In the genomic region with DNA sequence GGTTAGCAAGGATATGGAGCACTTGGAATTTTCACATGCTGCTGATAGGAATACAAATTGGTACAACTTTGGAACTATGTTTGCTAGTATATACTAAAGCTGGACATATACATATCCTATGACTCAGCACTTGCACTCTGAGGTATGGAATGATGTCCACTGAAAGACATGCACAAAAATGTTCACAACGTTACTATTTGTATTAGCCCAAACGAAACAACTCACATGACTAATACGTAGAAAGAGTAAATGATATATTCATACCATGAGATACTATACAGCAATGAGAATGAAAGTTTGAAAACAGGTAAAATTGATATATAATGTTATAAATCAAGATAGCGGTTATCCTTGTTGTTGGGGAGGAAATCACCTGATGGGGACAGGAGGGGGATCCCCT, we compare ENCODE assay signal across 13 cellular contexts. TPM values are rescaled to one million over a fixed set of nuclear protein-coding genes. Genes with fewer than 3 reads are reported as not detected.
DNase-seq lines count a peak whose midpoint lies in the region; ATAC-seq and TF ChIP-seq lines count a peak whose summit lies in the region.
"Had no signal": no experiment of that assay in that cellular context is flagged by ENCODE, and none has a peak within 500 bp of the region (broad histone marks: within the 10 kb centered on the region; RNA-seq: fewer than 3 reads in every experiment).

No MANE protein-coding gene starts in this region.

- WGBS in prostate gland, result 77% methylated on average over 4 of the region's 4 CpGs

- no peak overlapping the region for H2AFZ ChIP-seq in fibroblast of lung (ENCODE audit: low read length)

- in situ Hi-C loops in GM13977 (cut with MboI; ENCODE audit: low pct_unique_long_range_greater_than_20kb, low sequenced_read_pairs, unreplicated experiment), result no loop called here

- peak; percentile 65 for ATAC-seq in GM18499 (IDR thresholded peaks at IDR 0.05; ENCODE audit: insufficient read depth, unreplicated experiment)
- ATAC-seq in GM19455 (IDR thresholded peaks at IDR 0.05; ENCODE audit: unreplicated experiment), result peak; percentile 59
- ATAC-seq in HG03378 (IDR thresholded peaks at IDR 0.05; ENCODE audit: unreplicated experiment), result peak; percentile 35
- no peak for ATAC-seq in GM21447 (IDR thresholded peaks at IDR 0.05; ENCODE audit: unreplicated experiment)
- ATAC-seq in Right ventricle myocardium inferior, result no peak
- ATAC-seq: CD8-positive, alpha-beta T cell had no signal

- H3K27ac ChIP-seq in fibroblast of lung (ENCODE audit: insufficient read depth, low read length), result no peak overlapping the region
- no peak overlapping the region for H3K27ac ChIP-seq in prostate gland

- H3K9me3 ChIP-seq in fibroblast of lung (ENCODE audit: control insufficient read depth, insufficient read depth, low read depth, low read length) (no peaks in the 10 kb centered on the region), prostate gland (no peaks in the 10 kb centered on the region)
- H3K9me3 ChIP-seq: MG63 had no signal

- H3K4me1 ChIP-seq in fibroblast of lung (ENCODE audit: control insufficient read depth, extremely low read depth, insufficient read depth, low read length) (no peaks in the 10 kb centered on the region), prostate gland (replicated peaks) (no peaks in the 10 kb centered on the region)

- no peak for TF ChIP-seq POLR2A in prostate gland (IDR thresholded peaks at IDR 0.05)

- no peak overlapping the region for H3K9ac ChIP-seq in fibroblast of lung (ENCODE audit: insufficient read depth, low read length)

- H3K4me3 ChIP-seq in fibroblast of lung (replicated peaks in 1 of 4; ENCODE audit: control extremely low read depth in 1 of 4, insufficient read depth in 1 of 4, low read depth in 3 of 4, low read length in 4 of 4) (no peak overlapping the region), prostate gland (no peak overlapping the region)
- H3K4me3 ChIP-seq: MG63 had no signal

- intact Hi-C loops in Right ventricle myocardium inferior (cut with DNase I), result no loop called here
- intact Hi-C loops in prostate gland (cut with DNase I), result no loop called here

- H3K79me2 ChIP-seq in fibroblast of lung (ENCODE audit: control insufficient read depth, insufficient read depth, low read length), result no peaks in the 10 kb centered on the region

- H4K20me1 ChIP-seq in fibroblast of lung (ENCODE audit: control insufficient read depth, extremely low read depth, insufficient read depth, low read length), result no peaks in the 10 kb centered on the region

- H3K36me3 ChIP-seq in fibroblast of lung (ENCODE audit: control insufficient read depth, insufficient read depth, low read length), result no peaks in the 10 kb centered on the region
- no peaks in the 10 kb centered on the region for H3K36me3 ChIP-seq in prostate gland
- H3K36me3 ChIP-seq: MG63 had no signal

- H3K4me2 ChIP-seq in fibroblast of lung (ENCODE audit: extremely low read depth, insufficient read depth, low read length), result no peak overlapping the region

- peak; percentile 28 to 32 for DNase-seq in fibroblast of lung (ENCODE audit: low read depth in 2 of 2)
- no peak for DNase-seq in Right ventricle myocardium inferior (ENCODE audit: missing footprints)
- no peak for DNase-seq in GM13977 (ENCODE audit: low spot score)
- no peak for DNase-seq in prostate gland (ENCODE audit: low spot score)
- DNase-seq: activated T-cell treated with anti-CD3 and anti-CD28 coated beads, Interleukin-2, amount 50 U/mL, for 1 hour; aorta; CD8-positive, alpha-beta T cell; MG63; NCI-H446 treated with DMSO at 0.1 percent for 48 hours had no signal

- TF ChIP-seq CTCF in fibroblast of lung (conservative IDR thresholded peaks at IDR 0.05 in 1 of 2, IDR thresholded peaks at IDR 0.05 in 1 of 2; ENCODE audit: low read depth in 1 of 2, low read length in 2 of 2) (no peak), GM13977 (IDR thresholded peaks at IDR 0.05; ENCODE audit: extremely low read depth, insufficient read depth, missing control alignments) (no peak), prostate gland (IDR thresholded peaks at IDR 0.05) (no peak)

- no peaks in the 10 kb centered on the region for H3K27me3 ChIP-seq in fibroblast of lung (ENCODE audit: control insufficient read depth, insufficient read depth, low read length)
- no peaks in the 10 kb centered on the region for H3K27me3 ChIP-seq in prostate gland (replicated peaks; ENCODE audit: insufficient read depth)
- H3K27me3 ChIP-seq: MG63 had no signal

RNA-seq across cellular contexts. Expression of a gene that starts 45.5 kb away (rescaled TPM):
- 16.4 and 26.1 TPM in 2 replicates for total RNA-seq in fibroblast of lung
- 26.1 and 26.5 TPM in 2 replicates for polyA plus RNA-seq in fibroblast of lung
- 13.2 and 13.4 TPM in 2 replicates for polyA plus RNA-seq in fibroblast of lung (2012)
- polyA minus RNA-seq in fibroblast of lung (ENCODE audit: low replicate concordance), result 4.1 and 8.4 TPM in 2 replicates
- 11.6 TPM for total RNA-seq in Right ventricle myocardium inferior
- 10 to 100 TPM; 51.0 to 63.5 TPM for total RNA-seq in prostate gland

RNA-seq across cellular contexts. Expression of a gene that starts 47.6 kb away (rescaled TPM):
- 6.4 and 6.9 TPM in 2 replicates for total RNA-seq in fibroblast of lung
- polyA plus RNA-seq in fibroblast of lung, result 4.8 and 5.2 TPM in 2 replicates
- polyA plus RNA-seq in fibroblast of lung (2012), result 4.5 and 4.6 TPM in 2 replicates
- 0.47 and 0.96 TPM in 2 replicates for polyA minus RNA-seq in fibroblast of lung (ENCODE audit: low replicate concordance)
- 26.9 TPM for total RNA-seq in Right ventricle myocardium inferior
- 1 to 10 TPM; 6.3 to 7.6 TPM for total RNA-seq in prostate gland

RNA-seq across cellular contexts. Expression of a gene that starts 53.3 kb away (rescaled TPM):
- total RNA-seq in fibroblast of lung (181 and 225 TPM in 2 replicates), Right ventricle myocardium inferior (200 TPM), prostate gland (100 to 1,000 TPM; 121 to 328 TPM)
- 332 and 396 TPM in 2 replicates for polyA plus RNA-seq in fibroblast of lung
- 311 and 351 TPM in 2 replicates for polyA plus RNA-seq in fibroblast of lung (2012)
- 26.4 and 58.2 TPM in 2 replicates for polyA minus RNA-seq in fibroblast of lung (ENCODE audit: low replicate concordance)

Comparison
In these comparisons a context has a peak if more than half of its experiments do, and no peak if none do; other contexts are left out.
1. ATAC-seq: peak in GM18499 (single experiment), GM19455 (single experiment) and HG03378 (single experiment); none in GM21447 (single experiment) and Right ventricle myocardium inferior (single experiment).
2. DNase-seq: peak in fibroblast of lung (2 of 2); none in Right ventricle myocardium inferior (single experiment), GM13977 (single experiment) and prostate gland (single experiment).